In the genomic region with DNA sequence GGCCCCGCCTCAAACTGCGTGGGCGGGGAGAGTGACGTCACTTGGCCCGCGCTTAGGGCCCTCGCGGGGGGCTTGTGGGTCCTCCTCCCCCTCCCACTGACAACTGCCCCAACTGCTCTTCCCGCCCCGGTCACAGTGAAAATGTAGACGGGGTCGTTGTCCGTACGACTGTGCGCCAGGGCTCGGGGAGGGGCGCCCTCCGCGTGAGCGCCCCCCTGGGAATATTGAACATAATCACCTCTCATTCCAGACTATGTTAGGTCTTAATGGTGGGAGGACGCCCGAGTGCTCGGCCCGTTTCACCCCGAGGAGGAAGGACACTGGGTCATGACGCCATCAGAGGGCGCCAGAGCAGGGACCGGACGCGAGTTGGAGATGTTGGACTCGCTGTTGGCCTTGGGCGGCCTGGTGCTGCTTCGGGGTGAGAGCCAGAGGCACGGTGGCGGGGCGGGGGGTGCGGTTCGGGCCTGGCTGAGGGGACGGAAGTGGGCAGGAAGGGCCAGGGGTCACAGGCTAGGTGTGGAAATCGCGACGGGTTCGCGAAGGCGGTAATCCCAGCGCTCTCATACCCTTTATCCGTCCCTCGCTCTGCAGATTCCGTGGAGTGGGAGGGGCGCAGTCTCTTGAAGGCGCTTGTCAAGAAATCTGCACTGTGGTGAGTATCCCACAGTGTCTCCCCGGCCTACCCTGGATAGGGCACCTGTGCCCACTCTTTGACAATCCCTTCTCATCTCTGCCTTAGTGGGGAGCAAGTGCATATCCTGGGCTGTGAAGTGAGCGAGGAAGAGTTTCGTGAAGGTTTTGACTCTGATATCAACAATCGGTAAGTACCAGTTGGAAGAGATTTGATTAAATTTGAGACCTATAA, we compare ENCODE assay signal across 1 cellular context.
A peak's percentile ranks its signal among the peaks of the same experiment; 100 is the strongest.
TF ChIP-seq lines count a peak whose summit lies in the region.

A gene with protein sequence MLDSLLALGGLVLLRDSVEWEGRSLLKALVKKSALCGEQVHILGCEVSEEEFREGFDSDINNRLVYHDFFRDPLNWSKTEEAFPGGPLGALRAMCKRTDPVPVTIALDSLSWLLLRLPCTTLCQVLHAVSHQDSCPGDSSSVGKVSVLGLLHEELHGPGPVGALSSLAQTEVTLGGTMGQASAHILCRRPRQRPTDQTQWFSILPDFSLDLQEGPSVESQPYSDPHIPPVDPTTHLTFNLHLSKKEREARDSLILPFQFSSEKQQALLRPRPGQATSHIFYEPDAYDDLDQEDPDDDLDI (plus strand): TSS at position 40 of the 868 bp plus-strand sequence. CDS start 336 bp downstream, at position 376.

TF ChIP-seq in HepG2, 621 proteins besides CTCF, POLR2A, EP300 and RAD21 (continued from another document and continues in another):
- TF ChIP-seq AFF4 (CRISPR knock-in tag; IDR thresholded peaks at IDR 0.05): no peak; the same call in 1 of the 2 replicates
- TF ChIP-seq ZFP41 (CRISPR knock-in tag; IDR thresholded peaks at IDR 0.05; ENCODE audit: borderline replicate concordance): no peak
- TF ChIP-seq ZNF24 (IDR thresholded peaks at IDR 0.05): no peak
- no peak for TF ChIP-seq SYNCRIP (IDR thresholded peaks at IDR 0.05; ENCODE audit: insufficient read depth, low read depth, low read length)
- TF ChIP-seq SMYD3 (CRISPR knock-in tag; IDR thresholded peaks at IDR 0.05): no peak
- TF ChIP-seq, protein P1, sequence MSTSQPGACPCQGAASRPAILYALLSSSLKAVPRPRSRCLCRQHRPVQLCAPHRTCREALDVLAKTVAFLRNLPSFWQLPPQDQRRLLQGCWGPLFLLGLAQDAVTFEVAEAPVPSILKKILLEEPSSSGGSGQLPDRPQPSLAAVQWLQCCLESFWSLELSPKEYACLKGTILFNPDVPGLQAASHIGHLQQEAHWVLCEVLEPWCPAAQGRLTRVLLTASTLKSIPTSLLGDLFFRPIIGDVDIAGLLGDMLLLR (CRISPR knock-in tag; IDR thresholded peaks at IDR 0.05): peak; percentile 54
- TF ChIP-seq CHD2 (IDR thresholded peaks at IDR 0.05; ENCODE audit: low read depth, low read length): 0 out of 2 replicates have a peak, but pooled peaks have one; percentile 11
- 0 out of 2 replicates have a peak, but pooled peaks have one; percentile 49 for TF ChIP-seq KDM4B (CRISPR knock-in tag; IDR thresholded peaks at IDR 0.05)
- TF ChIP-seq SP1 (IDR thresholded peaks at IDR 0.05): no peak
- peak; percentile 63; the same call in 1 of the 2 replicates for TF ChIP-seq SP1 (CRISPR knock-in tag; IDR thresholded peaks at IDR 0.05)
- TF ChIP-seq GABPA (IDR thresholded peaks at IDR 0.05; ENCODE audit: low read depth, low read length): peak; percentile 44
- TF ChIP-seq GABPA (CRISPR knock-in tag; IDR thresholded peaks at IDR 0.05; ENCODE audit: low read depth): 0 out of 2 replicates have a peak, but pooled peaks have one; percentile 2
- no peak for TF ChIP-seq ZXDC (CRISPR knock-in tag; IDR thresholded peaks at IDR 0.05)
- TF ChIP-seq ZSCAN12 (CRISPR knock-in tag; IDR thresholded peaks at IDR 0.05): no peak
- TF ChIP-seq ZBTB34 (CRISPR knock-in tag; IDR thresholded peaks at IDR 0.05): 0 out of 2 replicates have a peak, but pooled peaks have one; percentile 18
- peak; percentile 85 for TF ChIP-seq BORCS8-MEF2B (CRISPR knock-in tag; IDR thresholded peaks at IDR 0.05)
- no peak for TF ChIP-seq ZNF276 (CRISPR knock-in tag; IDR thresholded peaks at IDR 0.05; ENCODE audit: low read depth)
- no peak for TF ChIP-seq DRAP1 (CRISPR knock-in tag; IDR thresholded peaks at IDR 0.05)
- TF ChIP-seq ZNF138 (CRISPR knock-in tag; IDR thresholded peaks at IDR 0.05; ENCODE audit: low read depth): peak; percentile 65; the same call in 1 of the 2 replicates
- peak; percentile 91 for TF ChIP-seq SPEN (CRISPR knock-in tag; IDR thresholded peaks at IDR 0.05; ENCODE audit: low read depth)
- no peak for TF ChIP-seq ZKSCAN5 (CRISPR knock-in tag; IDR thresholded peaks at IDR 0.05)
- no peak for TF ChIP-seq SMARCE1 (IDR thresholded peaks at IDR 0.05; ENCODE audit: borderline replicate concordance)
- no peak for TF ChIP-seq HMG20B (CRISPR knock-in tag; conservative IDR thresholded peaks at IDR 0.05)
- peak; percentile 17; the same call in 1 of the 2 replicates for TF ChIP-seq CHD4 (IDR thresholded peaks at IDR 0.05; ENCODE audit: borderline replicate concordance, low read length)
- TF ChIP-seq ZFP36 (IDR thresholded peaks at IDR 0.05; ENCODE audit: borderline replicate concordance, low read depth, low read length, partially characterized antibody): no peak
- TF ChIP-seq EZH2 (conservative IDR thresholded peaks at IDR 0.05; ENCODE audit: low read depth, low read length): no peak
- TF ChIP-seq FOSL2 (CRISPR knock-in tag; IDR thresholded peaks at IDR 0.05): peak; percentile 34
- no peak for TF ChIP-seq SOX13 (IDR thresholded peaks at IDR 0.05)
- peak in 1 of 2 experiments; percentile 50; a peak in 2 of 4 replicates for TF ChIP-seq SOX13 (CRISPR knock-in tag; conservative IDR thresholded peaks at IDR 0.05 in 1 of 2, IDR thresholded peaks at IDR 0.05 in 1 of 2)
- TF ChIP-seq RBAK (CRISPR knock-in tag; IDR thresholded peaks at IDR 0.05): no peak
- TF ChIP-seq ZFAT (CRISPR knock-in tag; conservative IDR thresholded peaks at IDR 0.05): no peak
- TF ChIP-seq, protein P2, sequence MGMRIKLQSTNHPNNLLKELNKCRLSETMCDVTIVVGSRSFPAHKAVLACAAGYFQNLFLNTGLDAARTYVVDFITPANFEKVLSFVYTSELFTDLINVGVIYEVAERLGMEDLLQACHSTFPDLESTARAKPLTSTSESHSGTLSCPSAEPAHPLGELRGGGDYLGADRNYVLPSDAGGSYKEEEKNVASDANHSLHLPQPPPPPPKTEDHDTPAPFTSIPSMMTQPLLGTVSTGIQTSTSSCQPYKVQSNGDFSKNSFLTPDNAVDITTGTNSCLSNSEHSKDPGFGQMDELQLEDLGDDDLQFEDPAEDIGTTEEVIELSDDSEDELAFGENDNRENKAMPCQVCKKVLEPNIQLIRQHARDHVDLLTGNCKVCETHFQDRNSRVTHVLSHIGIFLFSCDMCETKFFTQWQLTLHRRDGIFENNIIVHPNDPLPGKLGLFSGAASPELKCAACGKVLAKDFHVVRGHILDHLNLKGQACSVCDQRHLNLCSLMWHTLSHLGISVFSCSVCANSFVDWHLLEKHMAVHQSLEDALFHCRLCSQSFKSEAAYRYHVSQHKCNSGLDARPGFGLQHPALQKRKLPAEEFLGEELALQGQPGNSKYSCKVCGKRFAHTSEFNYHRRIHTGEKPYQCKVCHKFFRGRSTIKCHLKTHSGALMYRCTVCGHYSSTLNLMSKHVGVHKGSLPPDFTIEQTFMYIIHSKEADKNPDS (CRISPR knock-in tag; IDR thresholded peaks at IDR 0.05): no peak
- no peak for TF ChIP-seq PHF5A (CRISPR knock-in tag; IDR thresholded peaks at IDR 0.05; ENCODE audit: low read depth, unreplicated experiment)
- peak; percentile 96 for TF ChIP-seq CREM (IDR thresholded peaks at IDR 0.05)
- peak; percentile 83 for TF ChIP-seq CREM (CRISPR knock-in tag; IDR thresholded peaks at IDR 0.05)
- TF ChIP-seq, protein P3, sequence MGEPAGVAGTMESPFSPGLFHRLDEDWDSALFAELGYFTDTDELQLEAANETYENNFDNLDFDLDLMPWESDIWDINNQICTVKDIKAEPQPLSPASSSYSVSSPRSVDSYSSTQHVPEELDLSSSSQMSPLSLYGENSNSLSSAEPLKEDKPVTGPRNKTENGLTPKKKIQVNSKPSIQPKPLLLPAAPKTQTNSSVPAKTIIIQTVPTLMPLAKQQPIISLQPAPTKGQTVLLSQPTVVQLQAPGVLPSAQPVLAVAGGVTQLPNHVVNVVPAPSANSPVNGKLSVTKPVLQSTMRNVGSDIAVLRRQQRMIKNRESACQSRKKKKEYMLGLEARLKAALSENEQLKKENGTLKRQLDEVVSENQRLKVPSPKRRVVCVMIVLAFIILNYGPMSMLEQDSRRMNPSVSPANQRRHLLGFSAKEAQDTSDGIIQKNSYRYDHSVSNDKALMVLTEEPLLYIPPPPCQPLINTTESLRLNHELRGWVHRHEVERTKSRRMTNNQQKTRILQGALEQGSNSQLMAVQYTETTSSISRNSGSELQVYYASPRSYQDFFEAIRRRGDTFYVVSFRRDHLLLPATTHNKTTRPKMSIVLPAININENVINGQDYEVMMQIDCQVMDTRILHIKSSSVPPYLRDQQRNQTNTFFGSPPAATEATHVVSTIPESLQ (CRISPR knock-in tag; conservative IDR thresholded peaks at IDR 0.05): no peak
- no peak for TF ChIP-seq ZNF724P (CRISPR knock-in tag; IDR thresholded peaks at IDR 0.05; ENCODE audit: borderline replicate concordance)
- TF ChIP-seq NFATC3 (CRISPR knock-in tag; IDR thresholded peaks at IDR 0.05): no peak
- peak; percentile 89 for TF ChIP-seq ASH2L (IDR thresholded peaks at IDR 0.05; ENCODE audit: insufficient read length, low read depth, low read length)
- peak; percentile 47; the same call in 1 of the 2 replicates for TF ChIP-seq CBFB (CRISPR knock-in tag; IDR thresholded peaks at IDR 0.05)
- TF ChIP-seq MED13 (CRISPR knock-in tag; IDR thresholded peaks at IDR 0.05): no peak
- no peak for TF ChIP-seq FLYWCH1 (CRISPR knock-in tag; IDR thresholded peaks at IDR 0.05)
- TF ChIP-seq RORA (CRISPR knock-in tag; IDR thresholded peaks at IDR 0.05): no peak
